In genomic region chr11:57781529-57781943, GRCh38 we compare ENCODE assay signal across 10 cellular contexts. TPM values are rescaled to one million over a fixed set of nuclear protein-coding genes. Genes with fewer than 3 reads are reported as not detected.
DNase-seq lines count a peak whose midpoint lies in the region; ATAC-seq lines count a peak whose summit lies in the region.
"Had no signal": no experiment of that assay in that cellular context is flagged by ENCODE, and none has a peak within 500 bp of the region (broad histone marks: within the 10 kb centered on the region; RNA-seq: fewer than 3 reads in every experiment).

No MANE protein-coding gene starts in this region.

- no peaks in the 10 kb centered on the region for H3K9me3 ChIP-seq in skeletal muscle tissue (ENCODE audit: control insufficient read depth in 3 of 3, low read length in 3 of 3)

- H3K27me3 ChIP-seq in skeletal muscle tissue (ENCODE audit: control insufficient read depth in 3 of 3, insufficient read depth in 3 of 3, low read length in 3 of 3) = no peaks in the 10 kb centered on the region

- ATAC-seq in HG03159 (IDR thresholded peaks at IDR 0.05; ENCODE audit: unreplicated experiment) = no peak
- ATAC-seq in HG03196 (IDR thresholded peaks at IDR 0.05; ENCODE audit: unreplicated experiment) = no peak

- H3K9ac ChIP-seq in skeletal muscle tissue (ENCODE audit: low read depth in 1 of 3, low read length in 3 of 3) = no peak overlapping the region

- DNase-seq in HPDE6-E6E7 (ENCODE audit: extremely low spot score) (peak; percentile 76), T47D (ENCODE audit: low read depth in 1 of 2, low spot score in 1 of 2) (peak; percentile 53 to 95), islet precursor cell (peak; percentile 98), posterior vena cava (ENCODE audit: low spot score) (no peak), NCI-H345 treated with DMSO at 0.1 percent for 48 hours (lab: John Stamatoyannopoulos, UW; ENCODE audit: unreplicated experiment) (no peak)
- DNase-seq: DND-41, kidney glomerular epithelial cell had no signal

- no peak overlapping the region for H3K4me3 ChIP-seq in skeletal muscle tissue (ENCODE audit: low read length in 3 of 3)

- H3K4me1 ChIP-seq in skeletal muscle tissue (ENCODE audit: control insufficient read depth in 3 of 3, insufficient read depth in 3 of 3, low read length in 3 of 3) = peaks cover 52 to 58% (median 56%) of the 10 kb centered on the region in 3 donors

- in situ Hi-C loops in T47D (cut with HindIII; ENCODE audit: low pct_unique_long_range_greater_than_20kb, low sequenced_read_pairs) = no loop called here

- intact Hi-C loops in posterior vena cava (cut with DNase I) = no loop called here

- peaks cover 0 to 2% (median 0%) of the 10 kb centered on the region in 3 donors for H3K36me3 ChIP-seq in skeletal muscle tissue (ENCODE audit: control insufficient read depth in 3 of 3, insufficient read depth in 3 of 3, low read length in 3 of 3)

- H3K27ac ChIP-seq in skeletal muscle tissue (ENCODE audit: low read depth, low read length) = peak overlapping the region; percentile 5

RNA-seq across cellular contexts. Expression of gene CTNND1, which starts 19.9 kb away (rescaled TPM):
- 121 TPM for total RNA-seq in skeletal muscle tissue
- total RNA-seq in posterior vena cava = 100 to 1,000 TPM; 131 to 140 TPM

RNA-seq across cellular contexts. Expression of gene BTBD18, which starts 29.9 kb away (rescaled TPM):
- total RNA-seq in skeletal muscle tissue (not detected), posterior vena cava (not detected)

RNA-seq across cellular contexts. Expression of gene SELENOH, which starts 40.2 kb away (rescaled TPM):
- total RNA-seq in skeletal muscle tissue = 61.1 TPM
- total RNA-seq in posterior vena cava = 10 to 100 TPM; 61.8 to 74.3 TPM

Comparison
In these comparisons a context has a peak if more than half of its experiments do, and no peak if none do; other contexts are left out.
1. DNase-seq: peak in HPDE6-E6E7 (single experiment), T47D (2 of 2) and islet precursor cell (single experiment); none in posterior vena cava (single experiment) and NCI-H345 treated with DMSO at 0.1 percent for 48 hours (single experiment).